In the genomic region with DNA sequence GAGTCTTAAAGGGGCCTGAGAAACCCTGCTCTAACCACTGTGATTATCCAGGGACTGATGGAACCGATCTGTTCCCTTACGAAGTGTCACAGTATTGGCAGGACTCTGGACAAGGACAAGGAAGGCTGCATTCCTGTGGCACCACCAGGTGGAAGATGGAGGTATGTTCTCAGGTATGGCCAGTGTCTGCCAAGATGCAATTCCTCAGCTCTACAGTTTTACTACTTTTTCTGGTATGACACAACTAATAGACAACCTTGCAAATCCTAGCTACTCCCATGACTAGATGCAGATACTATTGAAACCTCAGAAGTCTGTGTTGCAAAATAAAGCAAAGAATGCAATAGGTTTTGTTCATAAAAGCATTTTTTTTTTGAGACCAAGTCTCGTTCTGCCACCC, we compare ENCODE assay signal across 2 cellular contexts.
TF ChIP-seq lines count a peak whose summit lies in the region.

No MANE protein-coding gene starts in this region.

TF ChIP-seq in K562, 482 proteins besides CTCF, POLR2A, EP300 and RAD21:
- TF ChIP-seq ZNF347 (CRISPR knock-in tag; IDR thresholded peaks at IDR 0.05; ENCODE audit: low read depth) (no peak), MTA2 (IDR thresholded peaks at IDR 0.05; ENCODE audit: low read depth) (no peak), FOXP1 (CRISPR knock-in tag; IDR thresholded peaks at IDR 0.05) (no peak), KLF16 (IDR thresholded peaks at IDR 0.05) (no peak), ELF1 (tag; IDR thresholded peaks at IDR 0.05) (no peak), GTF2B (IDR thresholded peaks at IDR 0.05; ENCODE audit: extremely low read depth, insufficient read length) (no peak), JUND (IDR thresholded peaks at IDR 0.05; ENCODE audit: borderline replicate concordance, low read depth, low read length) (no peak), JUND (tag; IDR thresholded peaks at IDR 0.05; ENCODE audit: borderline replicate concordance, low read depth, low read length) (no peak)
- TF ChIP-seq, protein P1, sequence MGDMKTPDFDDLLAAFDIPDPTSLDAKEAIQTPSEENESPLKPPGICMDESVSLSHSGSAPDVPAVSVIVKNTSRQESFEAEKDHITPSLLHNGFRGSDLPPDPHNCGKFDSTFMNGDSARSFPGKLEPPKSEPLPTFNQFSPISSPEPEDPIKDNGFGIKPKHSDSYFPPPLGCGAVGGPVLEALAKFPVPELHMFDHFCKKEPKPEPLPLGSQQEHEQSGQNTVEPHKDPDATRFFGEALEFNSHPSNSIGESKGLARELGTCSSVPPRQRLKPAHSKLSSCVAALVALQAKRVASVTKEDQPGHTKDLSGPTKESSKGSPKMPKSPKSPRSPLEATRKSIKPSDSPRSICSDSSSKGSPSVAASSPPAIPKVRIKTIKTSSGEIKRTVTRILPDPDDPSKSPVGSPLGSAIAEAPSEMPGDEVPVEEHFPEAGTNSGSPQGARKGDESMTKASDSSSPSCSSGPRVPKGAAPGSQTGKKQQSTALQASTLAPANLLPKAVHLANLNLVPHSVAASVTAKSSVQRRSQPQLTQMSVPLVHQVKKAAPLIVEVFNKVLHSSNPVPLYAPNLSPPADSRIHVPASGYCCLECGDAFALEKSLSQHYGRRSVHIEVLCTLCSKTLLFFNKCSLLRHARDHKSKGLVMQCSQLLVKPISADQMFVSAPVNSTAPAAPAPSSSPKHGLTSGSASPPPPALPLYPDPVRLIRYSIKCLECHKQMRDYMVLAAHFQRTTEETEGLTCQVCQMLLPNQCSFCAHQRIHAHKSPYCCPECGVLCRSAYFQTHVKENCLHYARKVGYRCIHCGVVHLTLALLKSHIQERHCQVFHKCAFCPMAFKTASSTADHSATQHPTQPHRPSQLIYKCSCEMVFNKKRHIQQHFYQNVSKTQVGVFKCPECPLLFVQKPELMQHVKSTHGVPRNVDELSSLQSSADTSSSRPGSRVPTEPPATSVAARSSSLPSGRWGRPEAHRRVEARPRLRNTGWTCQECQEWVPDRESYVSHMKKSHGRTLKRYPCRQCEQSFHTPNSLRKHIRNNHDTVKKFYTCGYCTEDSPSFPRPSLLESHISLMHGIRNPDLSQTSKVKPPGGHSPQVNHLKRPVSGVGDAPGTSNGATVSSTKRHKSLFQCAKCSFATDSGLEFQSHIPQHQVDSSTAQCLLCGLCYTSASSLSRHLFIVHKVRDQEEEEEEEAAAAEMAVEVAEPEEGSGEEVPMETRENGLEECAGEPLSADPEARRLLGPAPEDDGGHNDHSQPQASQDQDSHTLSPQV (IDR thresholded peaks at IDR 0.05): no peak

TF ChIP-seq in HepG2, 621 proteins besides CTCF, POLR2A, EP300 and RAD21:
- TF ChIP-seq, protein P2, sequence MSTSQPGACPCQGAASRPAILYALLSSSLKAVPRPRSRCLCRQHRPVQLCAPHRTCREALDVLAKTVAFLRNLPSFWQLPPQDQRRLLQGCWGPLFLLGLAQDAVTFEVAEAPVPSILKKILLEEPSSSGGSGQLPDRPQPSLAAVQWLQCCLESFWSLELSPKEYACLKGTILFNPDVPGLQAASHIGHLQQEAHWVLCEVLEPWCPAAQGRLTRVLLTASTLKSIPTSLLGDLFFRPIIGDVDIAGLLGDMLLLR (CRISPR knock-in tag; IDR thresholded peaks at IDR 0.05): no peak
- TF ChIP-seq HOXA9 (CRISPR knock-in tag; IDR thresholded peaks at IDR 0.05; ENCODE audit: borderline replicate concordance) (no peak), NFIB (CRISPR knock-in tag; IDR thresholded peaks at IDR 0.05; ENCODE audit: borderline replicate concordance) (no peak), TMF1 (CRISPR knock-in tag; IDR thresholded peaks at IDR 0.05; ENCODE audit: low read depth) (no peak), TBP (CRISPR knock-in tag; IDR thresholded peaks at IDR 0.05) (no peak), NFE2 (CRISPR knock-in tag; IDR thresholded peaks at IDR 0.05) (no peak), ESRRA (CRISPR knock-in tag; IDR thresholded peaks at IDR 0.05; ENCODE audit: low read depth) (no peak), MTERF4 (CRISPR knock-in tag; IDR thresholded peaks at IDR 0.05) (no peak), TEAD3 (CRISPR knock-in tag; optimal IDR thresholded peaks at IDR 0.05; ENCODE audit: borderline replicate concordance) (peak; percentile 75), ZBTB3 (CRISPR knock-in tag; IDR thresholded peaks at IDR 0.05; ENCODE audit: borderline replicate concordance, low read depth) (no peak), HNF4A (CRISPR knock-in tag; IDR thresholded peaks at IDR 0.05) (no peak), SMC3 (IDR thresholded peaks at IDR 0.05; ENCODE audit: low read length) (peak; percentile 47), PHF21A (CRISPR knock-in tag; IDR thresholded peaks at IDR 0.05) (no peak), ZNF782 (CRISPR knock-in tag; IDR thresholded peaks at IDR 0.05; ENCODE audit: borderline replicate concordance) (no peak), ZNF7 (CRISPR knock-in tag; IDR thresholded peaks at IDR 0.05) (no peak), MAZ (IDR thresholded peaks at IDR 0.05; ENCODE audit: borderline replicate concordance, low read depth, low read length) (no peak), MAZ (CRISPR knock-in tag; IDR thresholded peaks at IDR 0.05; ENCODE audit: low read depth) (no peak), STAG1 (CRISPR knock-in tag; IDR thresholded peaks at IDR 0.05) (peak; percentile 74), ZNF205 (CRISPR knock-in tag; IDR thresholded peaks at IDR 0.05) (no peak), NFE2L1 (CRISPR knock-in tag; IDR thresholded peaks at IDR 0.05; ENCODE audit: borderline replicate concordance) (no peak), CBX2 (IDR thresholded peaks at IDR 0.05; ENCODE audit: low read depth, low read length) (no peak), CBX2 (CRISPR knock-in tag; IDR thresholded peaks at IDR 0.05; ENCODE audit: low read depth) (no peak)
- TF ChIP-seq, protein P3, sequence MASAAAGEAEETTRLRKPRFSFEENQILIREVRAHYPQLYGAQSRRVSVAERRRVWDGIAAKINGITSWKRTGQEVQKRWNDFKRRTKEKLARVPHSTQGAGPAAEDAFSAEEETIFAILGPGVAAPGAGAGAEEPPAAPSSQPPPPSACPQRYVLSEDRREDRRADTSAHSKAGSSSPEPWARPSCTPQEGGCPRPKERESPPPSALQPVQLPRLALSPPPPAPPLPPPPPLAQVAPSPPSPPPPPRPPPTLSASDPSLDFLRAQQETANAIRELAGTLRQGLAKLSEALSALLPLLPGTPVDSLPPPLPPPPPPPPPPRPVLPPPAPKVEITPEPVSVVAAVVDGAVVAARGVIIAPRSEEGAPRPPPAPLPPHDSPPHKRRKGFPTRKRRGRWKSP (CRISPR knock-in tag; IDR thresholded peaks at IDR 0.05): no peak
TF ChIP-seq in HepG2: peak in this region for 3.
